Comparison of ENCODE assay signal across 13 cellular contexts in the genomic region with DNA sequence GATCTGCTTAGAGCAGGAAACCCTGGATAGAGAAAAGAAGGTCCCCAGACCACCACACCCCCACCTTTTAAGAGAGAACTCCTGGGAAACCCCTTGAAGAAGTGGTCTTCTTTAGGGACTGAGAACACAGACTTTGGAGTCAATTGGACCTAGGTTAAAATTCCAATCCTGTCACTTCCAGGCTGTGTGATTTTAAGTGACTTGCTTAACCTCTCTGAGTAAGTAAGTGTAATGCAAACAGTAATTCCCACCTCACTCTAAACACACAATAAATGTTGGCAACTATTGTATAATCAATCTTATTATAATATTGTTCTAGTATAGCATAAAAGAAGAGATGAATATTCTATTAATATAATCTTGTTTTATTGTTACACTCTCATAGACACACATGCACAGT. TPM values are rescaled to one million over a fixed set of nuclear protein-coding genes. Genes with fewer than 3 reads are reported as not detected.
DNase-seq lines count a peak whose midpoint lies in the region; ATAC-seq, FAIRE-seq and TF ChIP-seq lines count a peak whose summit lies in the region.
"Had no signal": no experiment of that assay in that cellular context is flagged by ENCODE, and none has a peak within 500 bp of the region (broad histone marks: within the 10 kb centered on the region; RNA-seq: fewer than 3 reads in every experiment).

No MANE protein-coding gene starts in this region.

- peaks cover 5 to 34% of the 10 kb centered on the region in 2 experiments for H3K4me1 ChIP-seq in K562 (replicated peaks in 1 of 2; ENCODE audit: control insufficient read depth in 2 of 2, insufficient read depth in 2 of 2, low read length in 2 of 2)

- H4K20me1 ChIP-seq in K562 (replicated peaks; ENCODE audit: control insufficient read depth, insufficient read depth, low read length): peaks cover 4% of the 10 kb centered on the region

- no peak overlapping the region for H3K4me2 ChIP-seq in K562 (ENCODE audit: insufficient read depth, low read length)

- no peaks in the 10 kb centered on the region for H3K27me3 Mint-ChIP-seq in CD4-positive, alpha-beta T cell
- H3K27me3 Mint-ChIP-seq in IgD-negative memory B cell: no peaks in the 10 kb centered on the region
- peaks cover 24% of the 10 kb centered on the region for H3K27me3 Mint-ChIP-seq in nephron progenitor cell (ENCODE audit: low read depth, poor library complexity)
- H3K27me3 Mint-ChIP-seq: dendritic cell treated with granulocyte-macrophage colony-stimulating factor and Interleukin-4, amounts not matched to agents 40 ng/mL and 50 ng/mL, for 4 days had no signal

- BruUV-seq in K562 (replicated peaks; lab: Mats Ljungman, UMichigan): TSS peak; percentile 34

- H3K27ac ChIP-seq in CD4-positive, alpha-beta T cell (ENCODE audit: low read depth, low read length): peak overlapping the region; percentile 77
- H3K27ac ChIP-seq in K562 (ENCODE audit: extremely low read depth, low read depth, low read length): no peak overlapping the region

- H3K4me3 ChIP-seq in K562: no peak overlapping the region

- H3K79me2 ChIP-seq in K562 (ENCODE audit: control insufficient read depth, insufficient read depth, low read length): no peaks in the 10 kb centered on the region

- H3K4me3 Mint-ChIP-seq in CD4-positive, alpha-beta T cell: peak overlapping the region; percentile 50
- H3K4me3 Mint-ChIP-seq in IgD-negative memory B cell (peak overlapping the region; percentile 90 to 95 (median 92)), nephron progenitor cell (peak overlapping the region; percentile 1)
- H3K4me3 Mint-ChIP-seq: dendritic cell treated with granulocyte-macrophage colony-stimulating factor and Interleukin-4, amounts not matched to agents 40 ng/mL and 50 ng/mL, for 4 days had no signal

- TF ChIP-seq POLR2A in K562 (conservative IDR thresholded peaks at IDR 0.05): no peak

- no peak for TF ChIP-seq CTCF in CD4-positive, alpha-beta T cell (IDR thresholded peaks at IDR 0.05)
- TF ChIP-seq CTCF in K562 (IDR thresholded peaks at IDR 0.05 in 2 of 3, conservative IDR thresholded peaks at IDR 0.05 in 1 of 3; ENCODE audit: insufficient read depth in 2 of 3, low read depth in 1 of 3, low read length in 3 of 3): no peak
- no peak for TF ChIP-seq CTCF in nephron progenitor cell (IDR thresholded peaks at IDR 0.05)

- H3K9me1 ChIP-seq in K562 (ENCODE audit: control insufficient read depth, insufficient read depth, low read length): no peaks in the 10 kb centered on the region

- POLR2A ChIA-PET in CD4-positive, alpha-beta T cell (lab: Charles Lee): interaction anchor here (1.3 kb wide), 1 partner anchor 25 kb away, joined by 3 read pairs; no protein-coding TSS in a partner anchor
- POLR2A ChIA-PET in K562 (lab: Yijun Ruan, JAX): interaction anchor here (1.8 to 2.2 kb wide), 2 partner anchors 12 to 34 kb away, joined by 4 to 11 read pairs; no protein-coding TSS in a partner anchor

- in situ Hi-C loops in K562 (cut with MboI): no loop called here

- CTCF ChIA-PET in CD4-positive, alpha-beta T cell (lab: Charles Lee): interaction anchor here (1.0 to 4.9 kb wide), 2 partner anchors 26 to 55 kb away, joined by 5 to 38 read pairs; a partner anchor contains a TSS
- CTCF ChIA-PET in K562 (lab: Yijun Ruan, JAX; ENCODE audit: low intra/inter-chr PET ratio): no interaction called here

- no peaks in the 10 kb centered on the region for H3K36me3 Mint-ChIP-seq in CD4-positive, alpha-beta T cell (ENCODE audit: low read depth)
- H3K36me3 Mint-ChIP-seq in IgD-negative memory B cell: peaks cover 10% of the 10 kb centered on the region
- H3K36me3 Mint-ChIP-seq in nephron progenitor cell (ENCODE audit: low read depth): no peaks in the 10 kb centered on the region

- intact Hi-C loops in CD4-positive, alpha-beta T cell (cut with DNase I, micrococcal nuclease): loop anchor here in 1 of 2 experiments (5.0 to 10.0 kb wide), 3 partner anchors 130 to 1513 kb away; a partner anchor contains a TSS
- intact Hi-C loops in K562 (cut with micrococcal nuclease): no loop called here

- no peak for ATAC-seq in CD4-positive, alpha-beta T cell (ENCODE audit: poor library complexity)
- no peak for ATAC-seq in K562
- ATAC-seq in GM21576 (IDR thresholded peaks at IDR 0.05; ENCODE audit: unreplicated experiment): no peak
- ATAC-seq in HG03432 (IDR thresholded peaks at IDR 0.05; ENCODE audit: unreplicated experiment): no peak
- ATAC-seq in HG03159 (IDR thresholded peaks at IDR 0.05; ENCODE audit: unreplicated experiment): no peak
- ATAC-seq: gastroesophageal sphincter, Right ventricle myocardium inferior had no signal

- DNase-seq in CD4-positive, alpha-beta T cell: no peak
- no peak for DNase-seq in K562 (ENCODE audit: extremely low read depth in 1 of 4, low spot score in 3 of 4)
- DNase-seq in nephron progenitor cell: no peak
- DNase-seq in DMS153 treated with DMSO at 0.1 percent for 48 hours (lab: John Stamatoyannopoulos, UW; ENCODE audit: unreplicated experiment): no peak
- DNase-seq: H9, NCI-H2171 had no signal

- no peak for TF ChIP-seq RAD21 in K562 (CRISPR knock-in tag; conservative IDR thresholded peaks at IDR 0.05 in 1 of 2, IDR thresholded peaks at IDR 0.05 in 1 of 2)

- no peak for TF ChIP-seq EP300 in K562 (IDR thresholded peaks at IDR 0.05; ENCODE audit: low read length)

- H2AFZ ChIP-seq in K562 (ENCODE audit: low read depth, low read length): no peak overlapping the region

- no peaks in the 10 kb centered on the region for H3K9me3 ChIP-seq in CD4-positive, alpha-beta T cell (ENCODE audit: control insufficient read depth, low read length)
- no peaks in the 10 kb centered on the region for H3K9me3 ChIP-seq in K562 (replicated peaks; ENCODE audit: control insufficient read depth, insufficient read depth, low read depth, low read length)
- H3K9me3 ChIP-seq: gastroesophageal sphincter had no signal

- FAIRE-seq in K562 (lab: Jason Lieb, UNC): no peak

- no peaks in the 10 kb centered on the region for H3K27me3 ChIP-seq in CD4-positive, alpha-beta T cell (ENCODE audit: control insufficient read depth, insufficient read depth, low read length)
- peaks cover 0 to 27% of the 10 kb centered on the region in 2 experiments; a peak in 2 of 5 replicates for H3K27me3 ChIP-seq in K562 (ENCODE audit: control insufficient read depth in 2 of 2, insufficient read depth in 2 of 2, low read length in 2 of 2)
- H3K27me3 ChIP-seq: gastroesophageal sphincter had no signal

- no peaks in the 10 kb centered on the region for H3K36me3 ChIP-seq in K562 (ENCODE audit: control insufficient read depth, insufficient read depth, low read length)

- peak overlapping the region; percentile 85 for H3K27ac Mint-ChIP-seq in CD4-positive, alpha-beta T cell
- H3K27ac Mint-ChIP-seq in IgD-negative memory B cell (peak overlapping the region in 2 of 3 donors; percentile 87 to 94), nephron progenitor cell (no peak overlapping the region)
- H3K27ac Mint-ChIP-seq: H9 had no signal

- no peak overlapping the region for H3K9ac ChIP-seq in K562 (ENCODE audit: insufficient read depth in 1 of 2, low read depth in 2 of 2, low read length in 2 of 2)

- peaks cover 51% of the 10 kb centered on the region for H3K4me1 Mint-ChIP-seq in CD4-positive, alpha-beta T cell (ENCODE audit: low read depth)
- H3K4me1 Mint-ChIP-seq in IgD-negative memory B cell (peaks cover 21 to 36% (median 29%) of the 10 kb centered on the region in 3 donors), nephron progenitor cell (peaks cover 26% of the 10 kb centered on the region)

- no peaks in the 10 kb centered on the region for H3K9me3 Mint-ChIP-seq in CD4-positive, alpha-beta T cell
- no peaks in the 10 kb centered on the region for H3K9me3 Mint-ChIP-seq in IgD-negative memory B cell
- H3K9me3 Mint-ChIP-seq in nephron progenitor cell: no peaks in the 10 kb centered on the region
- H3K9me3 Mint-ChIP-seq: dendritic cell treated with granulocyte-macrophage colony-stimulating factor and Interleukin-4, amounts not matched to agents 40 ng/mL and 50 ng/mL, for 4 days; H9 had no signal

RNA-seq across cellular contexts. Expression of a gene that starts 3.3 kb away (rescaled TPM):
- 10 to 100 TPM; 23.8 to 24.1 TPM for total RNA-seq in CD4-positive, alpha-beta T cell
- polyA plus RNA-seq in IgD-negative memory B cell: 196 TPM
- total RNA-seq in K562 (2011; cell fraction: chromatin; rRNA removed; ENCODE audit: low replicate concordance): 2.1 and 8.5 TPM in 2 replicates
- 4.5 and 5.3 TPM in 2 replicates for total RNA-seq in K562 (2011; cell fraction: nucleolus; rRNA removed)
- total RNA-seq in K562 (2011; cell fraction: nucleoplasm; rRNA removed): 3.0 and 3.6 TPM in 2 replicates
- total RNA-seq in K562 (2014; rRNA removed): 3.8 and 4.4 TPM in 2 replicates
- 0.64 and 0.84 TPM in 2 replicates for total RNA-seq in K562 (2014; rRNA removed; fragmentation: Illumina TruSeq; extraction: Trizol)
- total RNA-seq in K562 (2015; rRNA removed; fragmentation: Illumina TruSeq; extraction: Trizol): 1.1 TPM in 2 replicates
- 3.6 and 4.7 TPM in 2 replicates for total RNA-seq in K562 (2021)
- 2.0 and 4.4 TPM in 2 replicates for polyA plus RNA-seq in K562 (2011; rRNA removed)
- 3.6 and 5.6 TPM in 2 replicates for polyA plus RNA-seq in K562 (2011; cell fraction: cytosol; rRNA removed)
- polyA plus RNA-seq in K562 (2011; cell fraction: nucleus; rRNA removed): 2.6 and 4.3 TPM in 2 replicates
- polyA plus RNA-seq in K562 (2012): 1.7 and 3.4 TPM in 2 replicates
- polyA plus RNA-seq in K562 (2014; fragmentation: Illumina TruSeq; extraction: Trizol): 2.0 TPM in 2 replicates
- under 1 TPM; 0.04 to 0.07 TPM for polyA plus RNA-seq in K562 (2014; fragmentation: Nextera tagmentation; extraction: Ambion mirVana)
- 1.8 and 2.4 TPM in 2 replicates for polyA plus RNA-seq in K562 (2014; rRNA removed)
- 1.3 and 2.2 TPM in 2 replicates for polyA minus RNA-seq in K562 (2011; rRNA and poly(A)+ RNA removed)
- 2.2 and 3.1 TPM in 2 replicates for polyA minus RNA-seq in K562 (2011; cell fraction: cytosol; rRNA and poly(A)+ RNA removed)
- polyA minus RNA-seq in K562 (2011; cell fraction: nucleus; rRNA and poly(A)+ RNA removed): 2.3 and 2.7 TPM in 2 replicates

RNA-seq across cellular contexts. Expression of a gene that starts 15.0 kb away (rescaled TPM):
- total RNA-seq in CD4-positive, alpha-beta T cell: not detected
- polyA plus RNA-seq in IgD-negative memory B cell (not detected), K562 (2011; rRNA removed) (not detected in 2 replicates), K562 (2014; fragmentation: Illumina TruSeq; extraction: Trizol) (not detected in 2 replicates), K562 (2014; fragmentation: Nextera tagmentation; extraction: Ambion mirVana) (under 1 TPM in 1 of 2 experiments, not detected in 1; 0.17 TPM), K562 (2014; rRNA removed) (not detected in 2 replicates)
- not detected in 2 replicates for total RNA-seq in K562 (2011; cell fraction: chromatin; rRNA removed; ENCODE audit: low replicate concordance)
- not detected in 2 replicates for total RNA-seq in K562 (2011; cell fraction: nucleolus; rRNA removed)
- total RNA-seq in K562 (2011; cell fraction: nucleoplasm; rRNA removed): not detected in 2 replicates
- total RNA-seq in K562 (2014; rRNA removed) (not detected in 2 replicates), K562 (2014; rRNA removed; fragmentation: Illumina TruSeq; extraction: Trizol) (not detected in 2 replicates), K562 (2015; rRNA removed; fragmentation: Illumina TruSeq; extraction: Trizol) (not detected in 2 replicates), K562 (2021) (0.40 and 0.81 TPM in 2 replicates)
- polyA plus RNA-seq in K562 (2011; cell fraction: cytosol; rRNA removed): 0.03 TPM in 1 of 2 replicates, not detected in the other
- not detected in 2 replicates for polyA plus RNA-seq in K562 (2011; cell fraction: nucleus; rRNA removed)
- polyA plus RNA-seq in K562 (2012): not detected in 2 replicates
- not detected in 2 replicates for polyA minus RNA-seq in K562 (2011; rRNA and poly(A)+ RNA removed)
- polyA minus RNA-seq in K562 (2011; cell fraction: cytosol; rRNA and poly(A)+ RNA removed): 2.1 TPM in 1 of 2 replicates, not detected in the other
- polyA minus RNA-seq in K562 (2011; cell fraction: nucleus; rRNA and poly(A)+ RNA removed): not detected in 2 replicates
- total RNA-seq: H9, Right ventricle myocardium inferior had no signal

RNA-seq across cellular contexts. Expression of a gene that starts 47.6 kb away (rescaled TPM):
- total RNA-seq in CD4-positive, alpha-beta T cell: 1 to 10 TPM; 4.6 to 5.4 TPM
- 2.9 TPM for polyA plus RNA-seq in IgD-negative memory B cell
- total RNA-seq in K562 (2011; cell fraction: chromatin; rRNA removed; ENCODE audit: low replicate concordance): 3.2 and 6.0 TPM in 2 replicates
- total RNA-seq in K562 (2011; cell fraction: nucleolus; rRNA removed): 4.7 and 5.5 TPM in 2 replicates
- total RNA-seq in K562 (2011; cell fraction: nucleoplasm; rRNA removed): 3.2 and 3.7 TPM in 2 replicates
- total RNA-seq in K562 (2014; rRNA removed): 1.7 and 3.1 TPM in 2 replicates
- total RNA-seq in K562 (2014; rRNA removed; fragmentation: Illumina TruSeq; extraction: Trizol): 0.45 and 1.0 TPM in 2 replicates
- 1.1 and 1.8 TPM in 2 replicates for total RNA-seq in K562 (2015; rRNA removed; fragmentation: Illumina TruSeq; extraction: Trizol)
- 3.1 and 3.3 TPM in 2 replicates for total RNA-seq in K562 (2021)
- 3.0 and 4.2 TPM in 2 replicates for polyA plus RNA-seq in K562 (2011; rRNA removed)
- 4.3 and 6.5 TPM in 2 replicates for polyA plus RNA-seq in K562 (2011; cell fraction: cytosol; rRNA removed)
- 8.1 and 10.8 TPM in 2 replicates for polyA plus RNA-seq in K562 (2011; cell fraction: nucleus; rRNA removed)
- polyA plus RNA-seq in K562 (2012): 1.5 and 4.5 TPM in 2 replicates
- polyA plus RNA-seq in K562 (2014; fragmentation: Illumina TruSeq; extraction: Trizol): 1.6 and 3.0 TPM in 2 replicates
- polyA plus RNA-seq in K562 (2014; fragmentation: Nextera tagmentation; extraction: Ambion mirVana): under 1 TPM; 0.03 to 0.06 TPM
- 3.4 and 3.7 TPM in 2 replicates for polyA plus RNA-seq in K562 (2014; rRNA removed)
- polyA minus RNA-seq in K562 (2011; rRNA and poly(A)+ RNA removed): 0.84 and 0.95 TPM in 2 replicates
- 0.82 and 1.0 TPM in 2 replicates for polyA minus RNA-seq in K562 (2011; cell fraction: cytosol; rRNA and poly(A)+ RNA removed)
- 1.6 and 1.8 TPM in 2 replicates for polyA minus RNA-seq in K562 (2011; cell fraction: nucleus; rRNA and poly(A)+ RNA removed)

RNA-seq across cellular contexts. Expression of a gene that starts 48.4 kb away (rescaled TPM):
- total RNA-seq in CD4-positive, alpha-beta T cell: not detected
- not detected for polyA plus RNA-seq in IgD-negative memory B cell
- 6.0 and 13.5 TPM in 2 replicates for total RNA-seq in K562 (2011; cell fraction: chromatin; rRNA removed; ENCODE audit: low replicate concordance)
- 5.4 and 6.8 TPM in 2 replicates for total RNA-seq in K562 (2011; cell fraction: nucleolus; rRNA removed)
- total RNA-seq in K562 (2011; cell fraction: nucleoplasm; rRNA removed): 4.6 and 6.0 TPM in 2 replicates
- total RNA-seq in K562 (2014; rRNA removed): 1.3 TPM in 1 of 2 replicates, not detected in the other
- total RNA-seq in K562 (2014; rRNA removed; fragmentation: Illumina TruSeq; extraction: Trizol): not detected in 2 replicates
- total RNA-seq in K562 (2015; rRNA removed; fragmentation: Illumina TruSeq; extraction: Trizol): not detected in 2 replicates
- 0.20 and 0.87 TPM in 2 replicates for total RNA-seq in K562 (2021)
- 0.32 and 0.54 TPM in 2 replicates for polyA plus RNA-seq in K562 (2011; rRNA removed)
- polyA plus RNA-seq in K562 (2011; cell fraction: cytosol; rRNA removed): 0.07 and 0.19 TPM in 2 replicates
- polyA plus RNA-seq in K562 (2011; cell fraction: nucleus; rRNA removed): 12.6 and 13.9 TPM in 2 replicates
- 1.9 and 2.0 TPM in 2 replicates for polyA plus RNA-seq in K562 (2012)
- polyA plus RNA-seq in K562 (2014; fragmentation: Illumina TruSeq; extraction: Trizol): not detected in 2 replicates
- not detected for polyA plus RNA-seq in K562 (2014; fragmentation: Nextera tagmentation; extraction: Ambion mirVana)
- polyA plus RNA-seq in K562 (2014; rRNA removed): 0.27 and 1.7 TPM in 2 replicates
- polyA minus RNA-seq in K562 (2011; rRNA and poly(A)+ RNA removed): 0.56 TPM in 1 of 2 replicates, not detected in the other
- polyA minus RNA-seq in K562 (2011; cell fraction: cytosol; rRNA and poly(A)+ RNA removed): not detected in 2 replicates
- 3.9 and 7.4 TPM in 2 replicates for polyA minus RNA-seq in K562 (2011; cell fraction: nucleus; rRNA and poly(A)+ RNA removed)

RNA-seq across cellular contexts. Expression of a gene that starts 55.3 kb away (rescaled TPM):
- 10 to 100 TPM; 78.8 to 83.2 TPM for total RNA-seq in CD4-positive, alpha-beta T cell
- polyA plus RNA-seq in IgD-negative memory B cell (387 TPM), K562 (2011; rRNA removed) (955 and 1,065 TPM in 2 replicates), K562 (2014; fragmentation: Illumina TruSeq; extraction: Trizol) (1,747 and 2,097 TPM in 2 replicates), K562 (2014; fragmentation: Nextera tagmentation; extraction: Ambion mirVana) (1,000 to 10,000 TPM; 1,746 to 1,760 TPM), K562 (2014; rRNA removed) (1,029 and 1,276 TPM in 2 replicates)
- total RNA-seq in K562 (2011; cell fraction: chromatin; rRNA removed; ENCODE audit: low replicate concordance): 49.6 and 52.2 TPM in 2 replicates
- 78.5 and 85.9 TPM in 2 replicates for total RNA-seq in K562 (2011; cell fraction: nucleolus; rRNA removed)
- total RNA-seq in K562 (2011; cell fraction: nucleoplasm; rRNA removed): 108 and 156 TPM in 2 replicates
- total RNA-seq in K562 (2014; rRNA removed) (377 and 380 TPM in 2 replicates), K562 (2014; rRNA removed; fragmentation: Illumina TruSeq; extraction: Trizol) (754 and 831 TPM in 2 replicates), K562 (2015; rRNA removed; fragmentation: Illumina TruSeq; extraction: Trizol) (736 and 780 TPM in 2 replicates), K562 (2021) (677 and 726 TPM in 2 replicates)
- polyA plus RNA-seq in K562 (2011; cell fraction: cytosol; rRNA removed): 1,189 and 1,772 TPM in 2 replicates
- 229 and 402 TPM in 2 replicates for polyA plus RNA-seq in K562 (2011; cell fraction: nucleus; rRNA removed)
- polyA plus RNA-seq in K562 (2012): 464 and 1,133 TPM in 2 replicates
- polyA minus RNA-seq in K562 (2011; rRNA and poly(A)+ RNA removed): 270 and 271 TPM in 2 replicates
- polyA minus RNA-seq in K562 (2011; cell fraction: cytosol; rRNA and poly(A)+ RNA removed): 123 and 140 TPM in 2 replicates
- 28.3 and 62.3 TPM in 2 replicates for polyA minus RNA-seq in K562 (2011; cell fraction: nucleus; rRNA and poly(A)+ RNA removed)

Comparison
In these comparisons a context has a peak if more than half of its experiments do, and no peak if none do; other contexts are left out.
1. H3K4me3 Mint-ChIP-seq: peak in every context shown above with its lines; median percentile 92 in IgD-negative memory B cell; 50 in CD4-positive, alpha-beta T cell; 1 in nephron progenitor cell.